Comparison of ENCODE assay signal across 16 cellular contexts in genomic region chr17:81417879-81418709, GRCh38. TPM values are rescaled to one million over a fixed set of nuclear protein-coding genes. Genes with fewer than 3 reads are reported as not detected.
DNase-seq lines count a peak whose midpoint lies in the region; ATAC-seq and TF ChIP-seq lines count a peak whose summit lies in the region.
"Had no signal": no experiment of that assay in that cellular context is flagged by ENCODE, and none has a peak within 500 bp of the region (broad histone marks: within the 10 kb centered on the region; RNA-seq: fewer than 3 reads in every experiment).

No MANE protein-coding gene starts in this region.

- H3K4me1 ChIP-seq in A673 (ENCODE audit: insufficient read depth, low read length, poor library complexity, severe bottlenecking) (peaks cover 67% of the 10 kb centered on the region), esophagus (ENCODE audit: control insufficient read depth in 2 of 2, insufficient read depth in 2 of 2, low read length in 1 of 2) (peaks cover 24 to 59% of the 10 kb centered on the region in 2 donors), gastrocnemius medialis (peaks cover 55 to 64% of the 10 kb centered on the region in 2 donors)

- POLR2A ChIA-PET in A673 (lab: Charles Lee; ENCODE audit: low non-redundant PET), result no interaction called here

- no peak for TF ChIP-seq CTCF in A673 (conservative IDR thresholded peaks at IDR 0.05; ENCODE audit: low read depth, low read length)
- TF ChIP-seq CTCF in HFFc6 (IDR thresholded peaks at IDR 0.05), result no peak
- no peak for TF ChIP-seq CTCF in gastrocnemius medialis (IDR thresholded peaks at IDR 0.05 in 4 of 5, conservative IDR thresholded peaks at IDR 0.05 in 1 of 5)
- TF ChIP-seq CTCF in mesothelial cell of epicardium (IDR thresholded peaks at IDR 0.05; ENCODE audit: unreplicated experiment), result no peak

- H3K36me3 ChIP-seq in A673 (ENCODE audit: insufficient read depth, low read length, poor library complexity, severe bottlenecking) (no peaks in the 10 kb centered on the region), esophagus (ENCODE audit: control insufficient read depth in 2 of 2, insufficient read depth in 2 of 2, low read length in 1 of 2) (no peaks in the 10 kb centered on the region), gastrocnemius medialis (no peaks in the 10 kb centered on the region)
- H3K36me3 ChIP-seq: neural progenitor cell had no signal

- H3K27me3 ChIP-seq in A673 (replicated peaks; ENCODE audit: insufficient read depth, low read depth, low read length, poor library complexity) (no peaks in the 10 kb centered on the region), esophagus (ENCODE audit: control insufficient read depth in 1 of 2, insufficient read depth in 2 of 2, low read length in 2 of 2) (no peaks in the 10 kb centered on the region), gastrocnemius medialis (peaks cover 0 to 6% (median 0%) of the 10 kb centered on the region in 3 donors)
- H3K27me3 ChIP-seq: neural progenitor cell had no signal

- intact Hi-C loops in A673 (cut with micrococcal nuclease; ENCODE audit: unreplicated experiment), result no loop called here
- intact Hi-C loops in gastrocnemius medialis (cut with DNase I; ENCODE audit: low total_unique reads), result no loop called here

- DNase-seq in A673 (ENCODE audit: low spot score) (no peak), HFFc6 (no peak), gastrocnemius medialis (no peak), NCI-H2227 (lab: John Stamatoyannopoulos, UW; ENCODE audit: unreplicated experiment) (no peak), mesothelial cell of epicardium (ENCODE audit: low spot score in 2 of 2, unreplicated experiment in 2 of 2) (no peak)
- DNase-seq: activated CD4-positive, alpha-beta T cell treated with anti-CD3 and anti-CD28 coated beads, Interleukin-2, amount 10 ng/mL, durations not matched to agents 24 days and 14 days; activated T-cell treated with anti-CD3 and anti-CD28 coated beads, Interleukin-2, amount 50 U/mL, for 72 hours; KG1; NCI-H524; stimulated activated CD4-positive, alpha-beta T cell treated with anti-CD3 and anti-CD28 coated beads, Interleukin-15, amount 100 ng/mL, for 24 hours; T-helper 2 cell had no signal

- H3K4me1 Mint-ChIP-seq in HFFc6 (ENCODE audit: low read depth), result peaks cover 38% of the 10 kb centered on the region
- H3K4me1 Mint-ChIP-seq in mesothelial cell of epicardium, result peaks cover 9% of the 10 kb centered on the region

- in situ Hi-C loops in gastrocnemius medialis (cut with MboI; ENCODE audit: low sequenced_read_pairs in 4 of 4), result no loop called here

- H3K27me3 Mint-ChIP-seq in HFFc6 (ENCODE audit: insufficient read depth) (peaks cover 1% of the 10 kb centered on the region), mesothelial cell of epicardium (ENCODE audit: low read depth) (no peaks in the 10 kb centered on the region)
- H3K27me3 Mint-ChIP-seq: activated CD4-positive, alpha-beta T cell treated with anti-CD3 and anti-CD28 coated beads, Interleukin-2, amount 10 ng/mL, durations not matched to agents 24 days and 14 days had no signal

- CTCF ChIA-PET in A673 (lab: Charles Lee), result interaction anchor here (1.0 to 1.1 kb wide), 2 partner anchors 12 to 23 kb away, joined by 6 to 7 read pairs; no protein-coding TSS in a partner anchor

- H3K27ac Mint-ChIP-seq in HFFc6, result peak overlapping the region; percentile 91
- no peak overlapping the region for H3K27ac Mint-ChIP-seq in mesothelial cell of epicardium
- H3K27ac Mint-ChIP-seq: activated CD4-positive, alpha-beta T cell treated with anti-CD3 and anti-CD28 coated beads, Interleukin-2, amount 10 ng/mL, durations not matched to agents 24 days and 14 days; activated T-cell treated with anti-CD3 and anti-CD28 coated beads, Interleukin-2, amount 50 U/mL, for 72 hours; CD14-positive monocyte; neural progenitor cell had no signal

- H3K4me3 ChIP-seq in A673 (ENCODE audit: low read depth, low read length, poor library complexity, severe bottlenecking), result no peak overlapping the region
- no peak overlapping the region for H3K4me3 ChIP-seq in esophagus (ENCODE audit: low read depth in 1 of 2, low read length in 2 of 2)
- no peak overlapping the region for H3K4me3 ChIP-seq in gastrocnemius medialis
- H3K4me3 ChIP-seq: neural progenitor cell had no signal

- WGBS in esophagus, 2 donors, result 59 to 68% methylated on average over 23 of the region's 23 CpGs

- H3K4me3 Mint-ChIP-seq in HFFc6 (peak overlapping the region; percentile 53; the same call in 1 of the 2 replicates), mesothelial cell of epicardium (no peak overlapping the region)
- H3K4me3 Mint-ChIP-seq: activated CD4-positive, alpha-beta T cell treated with anti-CD3 and anti-CD28 coated beads, Interleukin-2, amount 10 ng/mL, durations not matched to agents 24 days and 14 days; activated T-cell treated with anti-CD3 and anti-CD28 coated beads, Interleukin-2, amount 50 U/mL, for 72 hours; CD14-positive monocyte; neural progenitor cell had no signal

- BruUV-seq in A673 (replicated peaks; lab: Mats Ljungman, UMichigan), result no TSS peak

- H3K27ac ChIP-seq in A673 (ENCODE audit: low read depth, low read length, poor library complexity, severe bottlenecking), result peak overlapping the region; percentile 98
- H3K27ac ChIP-seq in esophagus (ENCODE audit: low read depth in 2 of 2, low read length in 1 of 2), result peak overlapping the region; percentile 80 to 81
- peak overlapping the region; percentile 27 to 64 (median 59) for H3K27ac ChIP-seq in gastrocnemius medialis
- H3K27ac ChIP-seq: neural progenitor cell had no signal

- no peak for TF ChIP-seq POLR2A in gastrocnemius medialis (IDR thresholded peaks at IDR 0.05)

- H3K36me3 Mint-ChIP-seq in HFFc6 (ENCODE audit: low read depth) (no peaks in the 10 kb centered on the region), mesothelial cell of epicardium (no peaks in the 10 kb centered on the region)

- ATAC-seq in gastrocnemius medialis (no peak), HG02970 (IDR thresholded peaks at IDR 0.05; ENCODE audit: low FRiP score, unreplicated experiment) (no peak), GM21423 (IDR thresholded peaks at IDR 0.05; ENCODE audit: unreplicated experiment) (no peak)
- ATAC-seq: activated T-cell treated with anti-CD3 and anti-CD28 coated beads, Interleukin-2, amount 50 U/mL, for 72 hours had no signal

- H3K9me3 Mint-ChIP-seq in HFFc6 (no peaks in the 10 kb centered on the region), mesothelial cell of epicardium (no peaks in the 10 kb centered on the region)
- H3K9me3 Mint-ChIP-seq: activated CD4-positive, alpha-beta T cell treated with anti-CD3 and anti-CD28 coated beads, Interleukin-2, amount 10 ng/mL, durations not matched to agents 24 days and 14 days; neural progenitor cell had no signal

- H3K9me3 ChIP-seq in A673 (ENCODE audit: low read depth, low read length, poor library complexity, severe bottlenecking), result no peaks in the 10 kb centered on the region
- H3K9me3 ChIP-seq in esophagus (ENCODE audit: control insufficient read depth in 2 of 2, insufficient read depth in 1 of 2, low read depth in 1 of 2, low read length in 1 of 2), result no peaks in the 10 kb centered on the region
- H3K9me3 ChIP-seq in gastrocnemius medialis, result no peaks in the 10 kb centered on the region

RNA-seq across cellular contexts. Expression of gene BAHCC1, which starts 22.8 kb away (rescaled TPM):
- total RNA-seq in A673 (2021) (74.2 and 80.6 TPM in 2 replicates), gastrocnemius medialis (1 to 10 TPM; 2.5 to 8.4 (median 5.8) TPM), mesothelial cell of epicardium (34.9 to 36.4 TPM (median 35.1 TPM) in 3 replicates)
- total RNA-seq in HFFc6 (2021; fragmentation: NEBNext Ultra II Directional; extraction: Animal tissue kit (Norgen Biotek cat#: 25700)), result 1 to 10 TPM; 7.3 to 9.7 (median 8.3) TPM
- 1 to 10 TPM; 3.0 to 9.1 TPM for polyA plus RNA-seq in esophagus
- total RNA-seq: activated CD4-positive, alpha-beta T cell treated with anti-CD3 and anti-CD28 coated beads, Interleukin-2, amount 10 ng/mL, durations not matched to agents 24 days and 14 days had no signal
